ENCODE assay signal across 8 cellular contexts in the genomic region with DNA sequence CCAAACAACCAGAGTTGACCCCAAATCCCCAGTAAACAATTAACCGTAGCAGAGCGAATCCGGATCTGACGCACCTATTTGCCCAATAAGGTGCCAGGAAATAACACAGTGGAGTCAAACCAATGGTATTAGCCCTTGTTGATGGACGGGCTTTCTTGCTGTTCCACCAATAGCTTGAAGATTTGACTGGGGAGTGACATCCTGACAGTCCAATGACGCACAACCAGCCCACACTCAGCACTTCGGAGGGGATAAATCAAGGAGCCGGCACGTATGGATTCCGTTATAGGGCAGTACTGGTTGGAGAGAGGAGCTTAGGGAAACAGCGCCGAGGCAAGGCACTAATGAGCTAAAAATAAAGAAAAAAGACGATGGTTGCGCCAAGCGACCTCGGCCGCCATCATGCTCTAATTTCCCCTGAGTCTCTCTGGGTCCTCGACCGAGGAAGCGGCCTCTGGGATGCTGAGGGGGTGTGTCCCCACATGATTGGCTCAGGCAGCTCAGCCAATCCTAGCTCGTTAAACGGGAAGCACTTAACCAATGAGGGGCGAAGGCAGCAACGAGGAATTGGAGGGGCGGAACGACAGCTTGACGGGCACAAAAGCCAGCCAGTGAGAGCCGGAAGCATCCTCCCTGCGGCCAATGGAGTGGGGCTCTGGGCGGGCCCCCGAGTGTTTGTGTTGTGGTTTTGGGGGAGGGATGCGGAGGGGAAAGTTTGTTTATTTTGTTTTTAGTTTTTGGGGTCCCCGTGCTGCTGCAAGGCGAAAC. TPM values are rescaled to one million over a fixed set of nuclear protein-coding genes. Genes with fewer than 3 reads are reported as not detected.
DNase-seq lines count a peak whose midpoint lies in the region; ATAC-seq and TF ChIP-seq lines count a peak whose summit lies in the region.

No MANE protein-coding gene starts in this region.

- ATAC-seq in HG02610 (IDR thresholded peaks at IDR 0.05; ENCODE audit: unreplicated experiment) = peak; percentile 83
- peak; percentile 89 to 90 for ATAC-seq in activated naive CD4-positive, alpha-beta T cell treated with anti-CD3 and anti-CD28 coated beads, Interleukin-2, amount 50 U/mL, for 72 hours

- peak overlapping the region; percentile 64 to 72 for H3K4me3 ChIP-seq in SK-N-SH (ENCODE audit: low read depth in 2 of 2, low read length in 1 of 2)

- H3K9me2 ChIP-seq in SK-N-SH = no peaks in the 10 kb centered on the region

- peak overlapping the region; percentile 96 to 100 for H3K27ac Mint-ChIP-seq in activated naive CD4-positive, alpha-beta T cell treated with anti-CD3 and anti-CD28 coated beads, Interleukin-2, amount 50 U/mL, for 72 hours

- peaks cover 8 to 12% of the 10 kb centered on the region in 2 experiments; a peak in 2 of 4 replicates for H3K4me1 ChIP-seq in SK-N-SH (ENCODE audit: control insufficient read depth in 1 of 2, insufficient read depth in 2 of 2, low read depth in 1 of 2, low read length in 1 of 2)

- 2% methylated on average over 24 of the region's 34 CpGs for WGBS in SK-N-SH (ENCODE audit: low lambda C conversion rate)

- peaks cover 3% of the 10 kb centered on the region; the same call in 1 of the 2 replicates for H3K79me2 ChIP-seq in SK-N-SH (ENCODE audit: insufficient read depth)

- H3K36me3 ChIP-seq in SK-N-SH (replicated peaks in 1 of 2; ENCODE audit: control insufficient read depth in 1 of 2, insufficient read depth in 2 of 2, low read length in 1 of 2) = no peaks in the 10 kb centered on the region

- no peaks in the 10 kb centered on the region for H3K27me3 ChIP-seq in SK-N-SH (ENCODE audit: insufficient read depth)

- H2AFZ ChIP-seq in SK-N-SH (ENCODE audit: low read depth) = peak overlapping the region; percentile 96

- H3K27ac ChIP-seq in SK-N-SH (ENCODE audit: low read depth in 2 of 2, low read length in 1 of 2) = peak overlapping the region; percentile 83 to 87

- TF ChIP-seq CTCF in GM10248 (IDR thresholded peaks at IDR 0.05; ENCODE audit: control extremely low read depth, extremely low read depth, low read depth, missing control alignments) (no peak), SK-N-SH (IDR thresholded peaks at IDR 0.05) (no peak)

- DNase-seq in GM10248 (ENCODE audit: extremely low spot score) (peak; percentile 98), NCI-H1092 (lab: John Stamatoyannopoulos, UW) (peak; percentile 99), SK-N-SH (peak; percentile 89), globus pallidus (ENCODE audit: low spot score) (peak; percentile 99), non-pigmented ciliary epithelial cell (ENCODE audit: low read depth) (peak; percentile 98), superior temporal gyrus (ENCODE audit: extremely low spot score) (peak; percentile 100)
- DNase-seq in activated naive CD4-positive, alpha-beta T cell treated with anti-CD3 and anti-CD28 coated beads, Interleukin-2, amount 50 U/mL, for 72 hours (ENCODE audit: low spot score in 2 of 2) = peak; percentile 99

- POLR2A ChIA-PET in GM10248 (lab: Yijun Ruan, JAX) = interaction anchor here (0.5 to 1.7 kb wide), 13 partner anchors 10 to 726 kb away, joined by 3 to 8 read pairs (median 4); a partner anchor contains a TSS
- POLR2A ChIA-PET in SK-N-SH (lab: Yijun Ruan, JAX) = interaction anchor here (0.6 to 1.6 kb wide), 8 partner anchors 10 to 543 kb away, joined by 3 to 7 read pairs (median 4); a partner anchor contains a TSS

- CTCF ChIA-PET in GM10248 (lab: Yijun Ruan, JAX) (interaction anchor here (0.8 to 2.7 kb wide), 13 partner anchors 10 to 728 kb away, joined by 3 to 19 read pairs (median 4); no protein-coding TSS in a partner anchor), SK-N-SH (lab: Yijun Ruan, JAX) (interaction anchor here (2.4 kb wide), 1 partner anchor 510 kb away, joined by 14 read pairs; no protein-coding TSS in a partner anchor)

- no peaks in the 10 kb centered on the region for H3K36me3 Mint-ChIP-seq in activated naive CD4-positive, alpha-beta T cell treated with anti-CD3 and anti-CD28 coated beads, Interleukin-2, amount 50 U/mL, for 72 hours

- no peaks in the 10 kb centered on the region for H4K20me1 ChIP-seq in SK-N-SH (ENCODE audit: insufficient read depth)

- H3K9ac ChIP-seq in SK-N-SH = peak overlapping the region; percentile 83

- TF ChIP-seq RAD21 in SK-N-SH (IDR thresholded peaks at IDR 0.05; ENCODE audit: low read length) = no peak

- no peaks in the 10 kb centered on the region for H3K9me3 ChIP-seq in SK-N-SH

- H3K9me3 Mint-ChIP-seq in activated naive CD4-positive, alpha-beta T cell treated with anti-CD3 and anti-CD28 coated beads, Interleukin-2, amount 50 U/mL, for 72 hours = no peaks in the 10 kb centered on the region

- peak overlapping the region; percentile 75 for H3K4me2 ChIP-seq in SK-N-SH

- H3F3A ChIP-seq in SK-N-SH (replicated peaks; ENCODE audit: insufficient read depth) = no peaks in the 10 kb centered on the region

- no peak for TF ChIP-seq EP300 in SK-N-SH (IDR thresholded peaks at IDR 0.05; ENCODE audit: borderline replicate concordance in 1 of 2, low read depth in 1 of 2, low read length in 1 of 2)

TF ChIP-seq in SK-N-SH, 30 proteins besides CTCF, POLR2A, EP300 and RAD21:
- TF ChIP-seq TCF12 (IDR thresholded peaks at IDR 0.05) (no peak), CHD2 (IDR thresholded peaks at IDR 0.05; ENCODE audit: low read length, partially characterized antibody) (peak; percentile 51), FOXJ3 (CRISPR knock-in tag; IDR thresholded peaks at IDR 0.05) (no peak), GATA2 (CRISPR knock-in tag; IDR thresholded peaks at IDR 0.05) (no peak), MXI1 (IDR thresholded peaks at IDR 0.05; ENCODE audit: low read depth, low read length) (0 out of 2 replicates have a peak, but pooled peaks have one; percentile 20), ELF1 (IDR thresholded peaks at IDR 0.05) (peak; percentile 10; the same call in 1 of the 2 replicates), TAF1 (IDR thresholded peaks at IDR 0.05; ENCODE audit: borderline replicate concordance, low read depth, low read length) (peak; percentile 67; the same call in 1 of the 2 replicates), NFIC (IDR thresholded peaks at IDR 0.05; ENCODE audit: borderline replicate concordance) (no peak), YY1 (IDR thresholded peaks at IDR 0.05; ENCODE audit: low read depth) (peak; percentile 68), GABPA (IDR thresholded peaks at IDR 0.05; ENCODE audit: low read depth) (peak; percentile 52), POLR2AphosphoS5 (IDR thresholded peaks at IDR 0.05; ENCODE audit: low read depth, low read length) (0 out of 2 replicates have a peak, but pooled peaks have one; percentile 52)
- TF ChIP-seq, protein P1, sequence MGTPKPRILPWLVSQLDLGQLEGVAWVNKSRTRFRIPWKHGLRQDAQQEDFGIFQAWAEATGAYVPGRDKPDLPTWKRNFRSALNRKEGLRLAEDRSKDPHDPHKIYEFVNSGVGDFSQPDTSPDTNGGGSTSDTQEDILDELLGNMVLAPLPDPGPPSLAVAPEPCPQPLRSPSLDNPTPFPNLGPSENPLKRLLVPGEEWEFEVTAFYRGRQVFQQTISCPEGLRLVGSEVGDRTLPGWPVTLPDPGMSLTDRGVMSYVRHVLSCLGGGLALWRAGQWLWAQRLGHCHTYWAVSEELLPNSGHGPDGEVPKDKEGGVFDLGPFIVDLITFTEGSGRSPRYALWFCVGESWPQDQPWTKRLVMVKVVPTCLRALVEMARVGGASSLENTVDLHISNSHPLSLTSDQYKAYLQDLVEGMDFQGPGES (IDR thresholded peaks at IDR 0.05; ENCODE audit: low read depth, low read length) = peak; percentile 77
- TF ChIP-seq, protein P2, sequence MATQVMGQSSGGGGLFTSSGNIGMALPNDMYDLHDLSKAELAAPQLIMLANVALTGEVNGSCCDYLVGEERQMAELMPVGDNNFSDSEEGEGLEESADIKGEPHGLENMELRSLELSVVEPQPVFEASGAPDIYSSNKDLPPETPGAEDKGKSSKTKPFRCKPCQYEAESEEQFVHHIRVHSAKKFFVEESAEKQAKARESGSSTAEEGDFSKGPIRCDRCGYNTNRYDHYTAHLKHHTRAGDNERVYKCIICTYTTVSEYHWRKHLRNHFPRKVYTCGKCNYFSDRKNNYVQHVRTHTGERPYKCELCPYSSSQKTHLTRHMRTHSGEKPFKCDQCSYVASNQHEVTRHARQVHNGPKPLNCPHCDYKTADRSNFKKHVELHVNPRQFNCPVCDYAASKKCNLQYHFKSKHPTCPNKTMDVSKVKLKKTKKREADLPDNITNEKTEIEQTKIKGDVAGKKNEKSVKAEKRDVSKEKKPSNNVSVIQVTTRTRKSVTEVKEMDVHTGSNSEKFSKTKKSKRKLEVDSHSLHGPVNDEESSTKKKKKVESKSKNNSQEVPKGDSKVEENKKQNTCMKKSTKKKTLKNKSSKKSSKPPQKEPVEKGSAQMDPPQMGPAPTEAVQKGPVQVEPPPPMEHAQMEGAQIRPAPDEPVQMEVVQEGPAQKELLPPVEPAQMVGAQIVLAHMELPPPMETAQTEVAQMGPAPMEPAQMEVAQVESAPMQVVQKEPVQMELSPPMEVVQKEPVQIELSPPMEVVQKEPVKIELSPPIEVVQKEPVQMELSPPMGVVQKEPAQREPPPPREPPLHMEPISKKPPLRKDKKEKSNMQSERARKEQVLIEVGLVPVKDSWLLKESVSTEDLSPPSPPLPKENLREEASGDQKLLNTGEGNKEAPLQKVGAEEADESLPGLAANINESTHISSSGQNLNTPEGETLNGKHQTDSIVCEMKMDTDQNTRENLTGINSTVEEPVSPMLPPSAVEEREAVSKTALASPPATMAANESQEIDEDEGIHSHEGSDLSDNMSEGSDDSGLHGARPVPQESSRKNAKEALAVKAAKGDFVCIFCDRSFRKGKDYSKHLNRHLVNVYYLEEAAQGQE (IDR thresholded peaks at IDR 0.05; ENCODE audit: low read depth, low read length) = no peak
- TF ChIP-seq, protein P3, sequence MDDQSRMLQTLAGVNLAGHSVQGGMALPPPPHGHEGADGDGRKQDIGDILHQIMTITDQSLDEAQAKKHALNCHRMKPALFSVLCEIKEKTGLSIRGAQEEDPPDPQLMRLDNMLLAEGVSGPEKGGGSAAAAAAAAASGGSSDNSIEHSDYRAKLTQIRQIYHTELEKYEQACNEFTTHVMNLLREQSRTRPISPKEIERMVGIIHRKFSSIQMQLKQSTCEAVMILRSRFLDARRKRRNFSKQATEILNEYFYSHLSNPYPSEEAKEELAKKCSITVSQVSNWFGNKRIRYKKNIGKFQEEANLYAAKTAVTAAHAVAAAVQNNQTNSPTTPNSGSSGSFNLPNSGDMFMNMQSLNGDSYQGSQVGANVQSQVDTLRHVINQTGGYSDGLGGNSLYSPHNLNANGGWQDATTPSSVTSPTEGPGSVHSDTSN (IDR thresholded peaks at IDR 0.05) = peak; percentile 98
- TF ChIP-seq, protein P4, sequence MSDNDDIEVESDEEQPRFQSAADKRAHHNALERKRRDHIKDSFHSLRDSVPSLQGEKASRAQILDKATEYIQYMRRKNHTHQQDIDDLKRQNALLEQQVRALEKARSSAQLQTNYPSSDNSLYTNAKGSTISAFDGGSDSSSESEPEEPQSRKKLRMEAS (IDR thresholded peaks at IDR 0.05; ENCODE audit: low read depth) = peak; percentile 21; the same call in 1 of the 2 replicates

RNA-seq across cellular contexts. Expression of a gene that starts 49.5 kb away (rescaled TPM):
- not detected in 2 replicates for polyA plus RNA-seq in SK-N-SH (2012; rRNA removed)
- polyA plus RNA-seq in SK-N-SH (2012; cell fraction: cytosol; rRNA removed) = not detected in 2 replicates
- not detected in 2 replicates for polyA plus RNA-seq in SK-N-SH (2012; cell fraction: nucleus; rRNA removed)
- 1 to 10 TPM; 1.1 TPM for total RNA-seq in activated naive CD4-positive, alpha-beta T cell treated with anti-CD3 and anti-CD28 coated beads, Interleukin-2, amount 50 U/mL, for 72 hours

Comparison
In these comparisons a context has a peak if more than half of its experiments do, and no peak if none do; other contexts are left out.
1. Peak in every context shown above with its lines: DNase-seq, ATAC-seq, H3K4me3 ChIP-seq and H3K27ac ChIP-seq.